ENCODE assay signal across 18 cellular contexts in the genomic region with DNA sequence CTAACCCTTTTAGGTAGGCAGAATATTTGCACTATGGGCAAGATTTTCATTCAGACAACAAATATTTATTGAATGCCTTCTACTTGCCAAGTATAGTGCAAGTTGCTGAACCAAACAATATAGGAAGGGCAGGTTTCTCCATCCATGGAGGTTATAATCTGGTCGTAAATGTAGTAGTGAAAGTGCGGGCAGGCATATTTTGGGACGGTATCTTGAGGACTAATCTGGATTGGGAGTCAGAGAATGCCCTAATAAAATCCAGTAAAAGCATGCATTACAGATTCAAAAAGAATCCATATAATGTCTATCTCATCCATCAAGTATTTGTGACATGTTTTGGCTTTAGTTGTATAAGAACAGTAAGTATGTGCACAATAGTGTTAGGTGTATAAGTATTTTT. TPM values are rescaled to one million over a fixed set of nuclear protein-coding genes. Genes with fewer than 3 reads are reported as not detected.
DNase-seq lines count a peak whose midpoint lies in the region; ATAC-seq and TF ChIP-seq lines count a peak whose summit lies in the region.
"Had no signal": no experiment of that assay in that cellular context is flagged by ENCODE, and none has a peak within 500 bp of the region (broad histone marks: within the 10 kb centered on the region; RNA-seq: fewer than 3 reads in every experiment).

No MANE protein-coding gene starts in this region.

- H3K27me3 ChIP-seq in vagina (no peaks in the 10 kb centered on the region), right atrium auricular region (no peaks in the 10 kb centered on the region), hepatocyte (no peaks in the 10 kb centered on the region)
- H3K27me3 ChIP-seq: MG63, right lobe of liver had no signal

- H3K79me2 ChIP-seq in hepatocyte, result peaks cover 31% of the 10 kb centered on the region

- H3K36me3 ChIP-seq in vagina, result no peaks in the 10 kb centered on the region
- no peaks in the 10 kb centered on the region for H3K36me3 ChIP-seq in right atrium auricular region
- H3K36me3 ChIP-seq in hepatocyte (replicated peaks; ENCODE audit: insufficient read depth, low read depth), result no peaks in the 10 kb centered on the region
- H3K36me3 ChIP-seq: right lobe of liver had no signal

- H3K9me2 ChIP-seq in hepatocyte (replicated peaks; ENCODE audit: insufficient read depth), result no peaks in the 10 kb centered on the region

- DNase-seq in activated naive CD4-positive, alpha-beta T cell treated with anti-CD3 and anti-CD28 coated beads for 36 hours, result no peak
- no peak for DNase-seq in activated naive CD4-positive, alpha-beta T cell treated with anti-CD3 and anti-CD28 coated beads, Interleukin-2, amount 50 U/mL, for 16 hours
- no peak for DNase-seq in memory B cell (ENCODE audit: low spot score in 2 of 2)
- DNase-seq in vagina (ENCODE audit: extremely low spot score in 2 of 2), result no peak
- no peak for DNase-seq in HPDE6-E6E7 (ENCODE audit: extremely low spot score)
- no peak for DNase-seq in right atrium auricular region (ENCODE audit: low spot score)
- DNase-seq in hepatocyte (ENCODE audit: low spot score), result no peak
- DNase-seq: amygdala; kidney glomerular epithelial cell; mesendoderm; MG63; NCI-H1694 treated with DMSO at 0.1 percent for 48 hours; occipital lobe; right lobe of liver; stimulated activated naive CD8-positive, alpha-beta T cell treated with anti-CD3 and anti-CD28 coated beads, Interleukin-15, amount 100 ng/mL, for 72 hours had no signal

- H3K4me2 ChIP-seq in hepatocyte, result no peak overlapping the region

- H4K20me1 ChIP-seq in hepatocyte (ENCODE audit: insufficient read depth, poor library complexity, severe bottlenecking), result peaks cover 23% of the 10 kb centered on the region

- H3K4me3 ChIP-seq in vagina, result no peak overlapping the region
- no peak overlapping the region for H3K4me3 ChIP-seq in right atrium auricular region
- H3K4me3 ChIP-seq in hepatocyte, result no peak overlapping the region

- H3K4me1 Mint-ChIP-seq in activated naive CD4-positive, alpha-beta T cell treated with anti-CD3 and anti-CD28 coated beads for 36 hours (ENCODE audit: low read depth), result peaks cover 39% of the 10 kb centered on the region
- H3K4me1 Mint-ChIP-seq in memory B cell, result peaks cover 20% of the 10 kb centered on the region

- H3K27me3 Mint-ChIP-seq in activated naive CD4-positive, alpha-beta T cell treated with anti-CD3 and anti-CD28 coated beads for 36 hours (ENCODE audit: low read depth), result no peaks in the 10 kb centered on the region
- H3K27me3 Mint-ChIP-seq in memory B cell, result no peaks in the 10 kb centered on the region
- H3K27me3 Mint-ChIP-seq: stimulated activated naive CD8-positive, alpha-beta T cell treated with anti-CD3 and anti-CD28 coated beads, Interleukin-15, amount 100 ng/mL, for 72 hours had no signal

- CTCF ChIA-PET in activated naive CD4-positive, alpha-beta T cell treated with anti-CD3 and anti-CD28 coated beads for 36 hours (lab: Charles Lee), result interaction anchor here (0.6 kb wide), 1 partner anchor 408 kb away, joined by 5 read pairs; no protein-coding TSS in a partner anchor

- H3K27ac Mint-ChIP-seq in activated naive CD4-positive, alpha-beta T cell treated with anti-CD3 and anti-CD28 coated beads for 36 hours, result no peak overlapping the region
- peak overlapping the region; percentile 93 for H3K27ac Mint-ChIP-seq in memory B cell

- no peaks in the 10 kb centered on the region for H3K9me3 Mint-ChIP-seq in activated naive CD4-positive, alpha-beta T cell treated with anti-CD3 and anti-CD28 coated beads for 36 hours
- H3K9me3 Mint-ChIP-seq in memory B cell, result no peaks in the 10 kb centered on the region
- H3K9me3 Mint-ChIP-seq: stimulated activated naive CD8-positive, alpha-beta T cell treated with anti-CD3 and anti-CD28 coated beads, Interleukin-15, amount 100 ng/mL, for 72 hours had no signal

- peak overlapping the region; percentile 98 for H3K27ac ChIP-seq in VCaP
- peak overlapping the region; percentile 93 for H3K27ac ChIP-seq in vagina
- H3K27ac ChIP-seq in right atrium auricular region, result no peak overlapping the region
- no peak overlapping the region for H3K27ac ChIP-seq in hepatocyte

- ATAC-seq in memory B cell (ENCODE audit: low read depth), result no peak
- ATAC-seq: activated CD4-positive, CD25-positive, alpha-beta regulatory T cell treated with anti-CD3 and anti-CD28 coated beads, Interleukin-2, amount 50 U/mL, for 24 hours; right lobe of liver; Right ventricle myocardium inferior; stimulated activated naive CD8-positive, alpha-beta T cell treated with anti-CD3 and anti-CD28 coated beads, Interleukin-15, amount 100 ng/mL, for 72 hours had no signal

- no peak for TF ChIP-seq CTCF in VCaP (conservative IDR thresholded peaks at IDR 0.05)
- no peak for TF ChIP-seq CTCF in vagina (IDR thresholded peaks at IDR 0.05)
- no peak for TF ChIP-seq CTCF in right atrium auricular region (IDR thresholded peaks at IDR 0.05)
- TF ChIP-seq CTCF in hepatocyte (IDR thresholded peaks at IDR 0.05; ENCODE audit: poor library complexity), result no peak

- H3K9me3 ChIP-seq in vagina, result no peaks in the 10 kb centered on the region
- no peaks in the 10 kb centered on the region for H3K9me3 ChIP-seq in right atrium auricular region
- H3K9me3 ChIP-seq in hepatocyte (ENCODE audit: low read depth), result no peaks in the 10 kb centered on the region
- H3K9me3 ChIP-seq: MG63, right lobe of liver had no signal

- WGBS in hepatocyte (ENCODE audit: low lambda C conversion rate, missing lambda C conversion rate), result 84% methylated on average over 3 of the region's 3 CpGs

- H3K36me3 Mint-ChIP-seq in activated naive CD4-positive, alpha-beta T cell treated with anti-CD3 and anti-CD28 coated beads for 36 hours (ENCODE audit: low read depth), result peaks cover 30% of the 10 kb centered on the region
- peaks cover 7% of the 10 kb centered on the region for H3K36me3 Mint-ChIP-seq in memory B cell

- peak overlapping the region; percentile 28 for H3K4me3 Mint-ChIP-seq in activated naive CD4-positive, alpha-beta T cell treated with anti-CD3 and anti-CD28 coated beads for 36 hours
- no peak overlapping the region for H3K4me3 Mint-ChIP-seq in memory B cell

- no peak for TF ChIP-seq POLR2A in vagina (IDR thresholded peaks at IDR 0.05)

- peaks cover 35% of the 10 kb centered on the region for H3K4me1 ChIP-seq in vagina
- H3K4me1 ChIP-seq in right atrium auricular region, result peaks cover 0 to 23% of the 10 kb centered on the region in 2 donors
- H3K4me1 ChIP-seq in hepatocyte (ENCODE audit: insufficient read depth), result peaks cover 17% of the 10 kb centered on the region

- intact Hi-C loops in activated naive CD4-positive, alpha-beta T cell treated with anti-CD3 and anti-CD28 coated beads for 36 hours (cut with micrococcal nuclease), result loop anchor here (5.0 to 10.0 kb wide), 2 partner anchors 512 to 1424 kb away; a partner anchor contains a TSS
- intact Hi-C loops in vagina (cut with DNase I), result no loop called here

- no peak overlapping the region for H2AFZ ChIP-seq in hepatocyte

RNA-seq across cellular contexts. Expression of a gene that starts 1.7 kb away (rescaled TPM):
- 100 to 1,000 TPM; 290 to 303 TPM for total RNA-seq in activated naive CD4-positive, alpha-beta T cell treated with anti-CD3 and anti-CD28 coated beads for 36 hours
- total RNA-seq in vagina (75.1 TPM), right atrium auricular region (100 to 1,000 TPM; 167 to 225 TPM), hepatocyte (170 and 178 TPM in 2 replicates)
- polyA plus RNA-seq in hepatocyte, result 233 and 238 TPM in 2 replicates

RNA-seq across cellular contexts. Expression of a gene that starts 35.8 kb away (rescaled TPM):
- 10 to 100 TPM; 37.5 to 40.0 TPM for total RNA-seq in activated naive CD4-positive, alpha-beta T cell treated with anti-CD3 and anti-CD28 coated beads for 36 hours
- 53.5 TPM for total RNA-seq in vagina
- 10 to 100 TPM; 22.3 to 32.3 TPM for total RNA-seq in right atrium auricular region
- total RNA-seq in hepatocyte, result 28.5 and 29.2 TPM in 2 replicates
- 34.3 and 39.7 TPM in 2 replicates for polyA plus RNA-seq in hepatocyte

Comparison
In these comparisons a context has a peak if more than half of its experiments do, and no peak if none do; other contexts are left out.
1. H3K27ac ChIP-seq: peak in VCaP (single experiment) and vagina (single experiment); none in right atrium auricular region (0 of 2) and hepatocyte (single experiment).